ENCODE assay signal across 1 cellular context in genomic region chr3:146655333-146655996, GRCh38.
TF ChIP-seq lines count a peak whose summit lies in the region.

No MANE protein-coding gene starts in this region.

TF ChIP-seq in H1, 55 proteins besides CTCF, POLR2A, EP300 and RAD21:
- TF ChIP-seq CHD2 (IDR thresholded peaks at IDR 0.05; ENCODE audit: low read length) (no peak), TBP (IDR thresholded peaks at IDR 0.05; ENCODE audit: low read depth, low read length) (no peak), SIRT6 (IDR thresholded peaks at IDR 0.05; ENCODE audit: low read length) (no peak)
TF ChIP-seq in H1: peak in this region for 0.
